Comparison of ENCODE assay signal across 18 cellular contexts in the genomic region with DNA sequence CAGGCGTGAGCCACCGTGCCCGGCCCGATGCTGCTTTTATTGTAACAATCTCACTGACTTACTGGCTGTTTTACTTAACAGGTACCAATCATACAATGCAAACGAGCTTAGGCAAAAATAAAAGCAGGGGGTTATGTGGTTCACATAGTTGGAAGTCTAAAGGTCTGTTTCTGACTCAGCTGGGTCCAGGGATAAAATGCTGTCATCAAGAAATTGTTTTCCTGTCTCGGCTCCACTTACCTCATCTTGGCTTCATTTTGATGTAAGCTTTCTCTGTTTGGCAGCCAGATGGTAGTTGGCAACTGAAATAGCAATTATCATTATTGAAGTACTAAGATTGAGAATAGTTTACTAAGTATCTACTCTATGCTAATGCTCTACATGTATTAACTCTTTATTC. TPM values are rescaled to one million over a fixed set of nuclear protein-coding genes. Genes with fewer than 3 reads are reported as not detected.
"Had no signal": no experiment of that assay in that cellular context is flagged by ENCODE, and none has a peak within 500 bp of the region (broad histone marks: within the 10 kb centered on the region; RNA-seq: fewer than 3 reads in every experiment).

No MANE protein-coding gene starts in this region.

- ATAC-seq: activated T-cell treated with anti-CD3 and anti-CD28 coated beads, Interleukin-2, amount 50 U/mL, for 4 hours; left lung had no signal

- H3K9me3 Mint-ChIP-seq: activated T-cell treated with anti-CD3 and anti-CD28 coated beads, Interleukin-2, amount 50 U/mL, for 4 hours; nephron had no signal

- H3K4me3 Mint-ChIP-seq: activated naive CD8-positive, alpha-beta T cell treated with anti-CD3 and anti-CD28 coated beads, Interleukin-2, amount 10 ng/mL, durations not matched to agents 7 days and 5 days; activated T-cell treated with anti-CD3 and anti-CD28 coated beads, Interleukin-2, amount 50 U/mL, for 4 hours; nephron had no signal

- H3K4me1 Mint-ChIP-seq: activated naive CD8-positive, alpha-beta T cell treated with anti-CD3 and anti-CD28 coated beads, Interleukin-2, amount 10 ng/mL, durations not matched to agents 7 days and 5 days; nephron had no signal

- H3K27me3 ChIP-seq: cardiac muscle cell, left lung, sigmoid colon had no signal

- H3K9me3 ChIP-seq: left lung, psoas muscle, sigmoid colon had no signal

- H3K27ac Mint-ChIP-seq: activated naive CD8-positive, alpha-beta T cell treated with anti-CD3 and anti-CD28 coated beads, Interleukin-2, amount 10 ng/mL, durations not matched to agents 7 days and 5 days; nephron had no signal

- H3K27me3 Mint-ChIP-seq: activated naive CD8-positive, alpha-beta T cell treated with anti-CD3 and anti-CD28 coated beads, Interleukin-2, amount 10 ng/mL, durations not matched to agents 7 days and 5 days had no signal

- H3K27ac ChIP-seq: cardiac muscle cell, left lung, psoas muscle, sigmoid colon had no signal

- H3K4me1 ChIP-seq: left lung, psoas muscle, sigmoid colon had no signal

- H3K4me3 ChIP-seq: cardiac muscle cell, left lung, psoas muscle, sigmoid colon had no signal

- H3K36me3 Mint-ChIP-seq: activated naive CD8-positive, alpha-beta T cell treated with anti-CD3 and anti-CD28 coated beads, Interleukin-2, amount 10 ng/mL, durations not matched to agents 7 days and 5 days had no signal

- H3K36me3 ChIP-seq: cardiac muscle cell, left lung, sigmoid colon had no signal

- DNase-seq: activated CD4-positive, alpha-beta T cell treated with anti-CD3 and anti-CD28 coated beads, Interleukin-2, amount 50 U/mL, for 4 hours; activated gamma-delta T cell treated with Interleukin-2 at 50 U/mL for 16 hours; activated naive CD8-positive, alpha-beta T cell treated with anti-CD3 and anti-CD28 coated beads, Interleukin-2, amount 10 ng/mL, durations not matched to agents 7 days and 5 days; activated T-cell treated with anti-CD3 and anti-CD28 coated beads, Interleukin-2, amount 50 U/mL, for 4 hours; anterior cingulate cortex; cortex of kidney; effector CD8-positive, alpha-beta T cell; glutamatergic neuron; left lung; mesenchymal stem cell; psoas muscle; sigmoid colon; stimulated activated CD4-positive, alpha-beta T cell treated with anti-CD3 and anti-CD28 coated beads, Interleukin-12 subunit alpha, Interleukin-12 subunit beta, amount 100 ng/mL, for 4 hours; stimulated activated naive CD4-positive, alpha-beta T cell; T-helper 2 cell; trophoblast cell had no signal

RNA-seq across cellular contexts. Expression of a gene that starts 36.8 kb away (rescaled TPM):
- total RNA-seq: activated naive CD8-positive, alpha-beta T cell treated with anti-CD3 and anti-CD28 coated beads, Interleukin-2, amount 10 ng/mL, durations not matched to agents 7 days and 5 days; activated T-cell treated with anti-CD3 and anti-CD28 coated beads, Interleukin-2, amount 50 U/mL, for 4 hours had no signal
